Comparison of ENCODE assay signal across 1 cellular context in genomic region chr17:81909966-81910839, GRCh38.
TF ChIP-seq lines count a peak whose summit lies in the region.

No MANE protein-coding gene starts in this region.

TF ChIP-seq in HepG2, 621 proteins besides CTCF, POLR2A, EP300 and RAD21 (continued from another document and continues in another):
- TF ChIP-seq ZNF646 (CRISPR knock-in tag; IDR thresholded peaks at IDR 0.05): no peak
- TF ChIP-seq THAP8 (CRISPR knock-in tag; IDR thresholded peaks at IDR 0.05; ENCODE audit: borderline replicate concordance): no peak
- TF ChIP-seq PAX8 (CRISPR knock-in tag; IDR thresholded peaks at IDR 0.05; ENCODE audit: borderline replicate concordance): peak; percentile 61; the same call in 1 of the 2 replicates
- TF ChIP-seq, protein P1, sequence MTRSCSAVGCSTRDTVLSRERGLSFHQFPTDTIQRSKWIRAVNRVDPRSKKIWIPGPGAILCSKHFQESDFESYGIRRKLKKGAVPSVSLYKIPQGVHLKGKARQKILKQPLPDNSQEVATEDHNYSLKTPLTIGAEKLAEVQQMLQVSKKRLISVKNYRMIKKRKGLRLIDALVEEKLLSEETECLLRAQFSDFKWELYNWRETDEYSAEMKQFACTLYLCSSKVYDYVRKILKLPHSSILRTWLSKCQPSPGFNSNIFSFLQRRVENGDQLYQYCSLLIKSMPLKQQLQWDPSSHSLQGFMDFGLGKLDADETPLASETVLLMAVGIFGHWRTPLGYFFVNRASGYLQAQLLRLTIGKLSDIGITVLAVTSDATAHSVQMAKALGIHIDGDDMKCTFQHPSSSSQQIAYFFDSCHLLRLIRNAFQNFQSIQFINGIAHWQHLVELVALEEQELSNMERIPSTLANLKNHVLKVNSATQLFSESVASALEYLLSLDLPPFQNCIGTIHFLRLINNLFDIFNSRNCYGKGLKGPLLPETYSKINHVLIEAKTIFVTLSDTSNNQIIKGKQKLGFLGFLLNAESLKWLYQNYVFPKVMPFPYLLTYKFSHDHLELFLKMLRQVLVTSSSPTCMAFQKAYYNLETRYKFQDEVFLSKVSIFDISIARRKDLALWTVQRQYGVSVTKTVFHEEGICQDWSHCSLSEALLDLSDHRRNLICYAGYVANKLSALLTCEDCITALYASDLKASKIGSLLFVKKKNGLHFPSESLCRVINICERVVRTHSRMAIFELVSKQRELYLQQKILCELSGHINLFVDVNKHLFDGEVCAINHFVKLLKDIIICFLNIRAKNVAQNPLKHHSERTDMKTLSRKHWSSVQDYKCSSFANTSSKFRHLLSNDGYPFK (CRISPR knock-in tag; IDR thresholded peaks at IDR 0.05; ENCODE audit: borderline replicate concordance): peak; percentile 73
- TF ChIP-seq KDM1A (CRISPR knock-in tag; IDR thresholded peaks at IDR 0.05): no peak
- TF ChIP-seq, protein P2, sequence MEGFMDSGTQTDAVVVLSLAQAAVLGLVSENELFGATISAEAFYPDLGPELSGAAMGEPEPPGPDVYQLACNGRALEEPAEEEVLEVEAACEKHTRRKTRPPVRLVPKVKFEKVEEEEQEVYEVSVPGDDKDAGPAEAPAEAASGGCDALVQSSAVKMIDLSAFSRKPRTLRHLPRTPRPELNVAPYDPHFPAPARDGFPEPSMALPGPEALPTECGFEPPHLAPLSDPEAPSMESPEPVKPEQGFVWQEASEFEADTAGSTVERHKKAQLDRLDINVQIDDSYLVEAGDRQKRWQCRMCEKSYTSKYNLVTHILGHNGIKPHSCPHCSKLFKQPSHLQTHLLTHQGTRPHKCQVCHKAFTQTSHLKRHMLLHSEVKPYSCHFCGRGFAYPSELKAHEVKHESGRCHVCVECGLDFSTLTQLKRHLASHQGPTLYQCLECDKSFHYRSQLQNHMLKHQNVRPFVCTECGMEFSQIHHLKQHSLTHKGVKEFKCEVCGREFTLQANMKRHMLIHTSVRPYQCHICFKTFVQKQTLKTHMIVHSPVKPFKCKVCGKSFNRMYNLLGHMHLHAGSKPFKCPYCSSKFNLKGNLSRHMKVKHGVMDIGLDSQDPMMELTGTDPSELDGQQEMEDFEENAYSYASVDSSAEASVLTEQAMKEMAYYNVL (CRISPR knock-in tag; IDR thresholded peaks at IDR 0.05; ENCODE audit: borderline replicate concordance): no peak; the same call in 1 of the 2 replicates
- no peak for TF ChIP-seq ARNT (IDR thresholded peaks at IDR 0.05)
- TF ChIP-seq, protein P3, sequence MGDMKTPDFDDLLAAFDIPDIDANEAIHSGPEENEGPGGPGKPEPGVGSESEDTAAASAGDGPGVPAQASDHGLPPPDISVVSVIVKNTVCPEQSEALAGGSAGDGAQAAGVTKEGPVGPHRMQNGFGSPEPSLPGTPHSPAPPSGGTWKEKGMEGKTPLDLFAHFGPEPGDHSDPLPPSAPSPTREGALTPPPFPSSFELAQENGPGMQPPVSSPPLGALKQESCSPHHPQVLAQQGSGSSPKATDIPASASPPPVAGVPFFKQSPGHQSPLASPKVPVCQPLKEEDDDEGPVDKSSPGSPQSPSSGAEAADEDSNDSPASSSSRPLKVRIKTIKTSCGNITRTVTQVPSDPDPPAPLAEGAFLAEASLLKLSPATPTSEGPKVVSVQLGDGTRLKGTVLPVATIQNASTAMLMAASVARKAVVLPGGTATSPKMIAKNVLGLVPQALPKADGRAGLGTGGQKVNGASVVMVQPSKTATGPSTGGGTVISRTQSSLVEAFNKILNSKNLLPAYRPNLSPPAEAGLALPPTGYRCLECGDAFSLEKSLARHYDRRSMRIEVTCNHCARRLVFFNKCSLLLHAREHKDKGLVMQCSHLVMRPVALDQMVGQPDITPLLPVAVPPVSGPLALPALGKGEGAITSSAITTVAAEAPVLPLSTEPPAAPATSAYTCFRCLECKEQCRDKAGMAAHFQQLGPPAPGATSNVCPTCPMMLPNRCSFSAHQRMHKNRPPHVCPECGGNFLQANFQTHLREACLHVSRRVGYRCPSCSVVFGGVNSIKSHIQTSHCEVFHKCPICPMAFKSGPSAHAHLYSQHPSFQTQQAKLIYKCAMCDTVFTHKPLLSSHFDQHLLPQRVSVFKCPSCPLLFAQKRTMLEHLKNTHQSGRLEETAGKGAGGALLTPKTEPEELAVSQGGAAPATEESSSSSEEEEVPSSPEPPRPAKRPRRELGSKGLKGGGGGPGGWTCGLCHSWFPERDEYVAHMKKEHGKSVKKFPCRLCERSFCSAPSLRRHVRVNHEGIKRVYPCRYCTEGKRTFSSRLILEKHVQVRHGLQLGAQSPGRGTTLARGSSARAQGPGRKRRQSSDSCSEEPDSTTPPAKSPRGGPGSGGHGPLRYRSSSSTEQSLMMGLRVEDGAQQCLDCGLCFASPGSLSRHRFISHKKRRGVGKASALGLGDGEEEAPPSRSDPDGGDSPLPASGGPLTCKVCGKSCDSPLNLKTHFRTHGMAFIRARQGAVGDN (CRISPR knock-in tag; IDR thresholded peaks at IDR 0.05): peak; percentile 97
- no peak for TF ChIP-seq SMARCE1 (IDR thresholded peaks at IDR 0.05; ENCODE audit: borderline replicate concordance)
- TF ChIP-seq ZNF616 (CRISPR knock-in tag; IDR thresholded peaks at IDR 0.05; ENCODE audit: low read depth): peak; percentile 34; the same call in 1 of the 2 replicates
- peak; percentile 67; the same call in 1 of the 2 replicates for TF ChIP-seq ZNF724P (CRISPR knock-in tag; IDR thresholded peaks at IDR 0.05; ENCODE audit: borderline replicate concordance)
- TF ChIP-seq, protein P4, sequence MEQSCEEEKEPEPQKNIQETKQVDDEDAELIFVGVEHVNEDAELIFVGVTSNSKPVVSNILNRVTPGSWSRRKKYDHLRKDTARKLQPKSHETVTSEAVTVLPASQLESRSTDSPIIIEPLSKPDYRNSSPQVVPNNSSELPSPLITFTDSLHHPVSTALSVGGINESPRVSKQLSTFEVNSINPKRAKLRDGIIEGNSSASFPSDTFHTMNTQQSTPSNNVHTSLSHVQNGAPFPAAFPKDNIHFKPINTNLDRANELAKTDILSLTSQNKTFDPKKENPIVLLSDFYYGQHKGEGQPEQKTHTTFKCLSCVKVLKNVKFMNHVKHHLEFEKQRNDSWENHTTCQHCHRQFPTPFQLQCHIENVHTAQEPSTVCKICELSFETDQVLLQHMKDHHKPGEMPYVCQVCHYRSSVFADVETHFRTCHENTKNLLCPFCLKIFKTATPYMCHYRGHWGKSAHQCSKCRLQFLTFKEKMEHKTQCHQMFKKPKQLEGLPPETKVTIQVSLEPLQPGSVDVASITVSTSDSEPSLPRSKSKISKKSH (CRISPR knock-in tag; IDR thresholded peaks at IDR 0.05; ENCODE audit: borderline replicate concordance): peak; percentile 88
- 0 out of 2 replicates have a peak, but pooled peaks have one; percentile 41 for TF ChIP-seq ZNF180 (CRISPR knock-in tag; IDR thresholded peaks at IDR 0.05; ENCODE audit: borderline replicate concordance, low read depth)
- no peak for TF ChIP-seq SETDB1 (CRISPR knock-in tag; IDR thresholded peaks at IDR 0.05; ENCODE audit: borderline replicate concordance)
- TF ChIP-seq HNRNPUL1 (IDR thresholded peaks at IDR 0.05; ENCODE audit: low read depth, low read length): no peak
- TF ChIP-seq KDM3A (CRISPR knock-in tag; IDR thresholded peaks at IDR 0.05; ENCODE audit: low read depth): peak; percentile 84; the same call in 1 of the 2 replicates
- peak; percentile 88 for TF ChIP-seq ZSCAN21 (CRISPR knock-in tag; IDR thresholded peaks at IDR 0.05; ENCODE audit: borderline replicate concordance)
- no peak for TF ChIP-seq ZNF678 (CRISPR knock-in tag; IDR thresholded peaks at IDR 0.05)
- TF ChIP-seq ZNF780A (CRISPR knock-in tag; IDR thresholded peaks at IDR 0.05): 0 out of 2 replicates have a peak, but pooled peaks have one; percentile 43
- TF ChIP-seq ZSCAN29 (CRISPR knock-in tag; conservative IDR thresholded peaks at IDR 0.05): 0 out of 2 replicates have a peak, but pooled peaks have one; percentile 26
- no peak for TF ChIP-seq ZNF660 (CRISPR knock-in tag; IDR thresholded peaks at IDR 0.05; ENCODE audit: borderline replicate concordance, low read depth)
- peak; percentile 16 for TF ChIP-seq ZNF282 (IDR thresholded peaks at IDR 0.05; ENCODE audit: partially characterized antibody)
- TF ChIP-seq PHF8 (CRISPR knock-in tag; IDR thresholded peaks at IDR 0.05): peak; percentile 72
- no peak; the same call in 1 of the 2 replicates for TF ChIP-seq ZNF550 (CRISPR knock-in tag; IDR thresholded peaks at IDR 0.05; ENCODE audit: borderline replicate concordance)
- no peak; the same call in 1 of the 2 replicates for TF ChIP-seq ZHX2 (IDR thresholded peaks at IDR 0.05; ENCODE audit: low read depth)
- TF ChIP-seq ZHX2 (CRISPR knock-in tag; IDR thresholded peaks at IDR 0.05; ENCODE audit: borderline replicate concordance): no peak
- TF ChIP-seq ZNF317 (CRISPR knock-in tag; IDR thresholded peaks at IDR 0.05): peak; percentile 89
- peak; percentile 95; the same call in 1 of the 2 replicates for TF ChIP-seq ZNF891 (CRISPR knock-in tag; IDR thresholded peaks at IDR 0.05)
- no peak for TF ChIP-seq ZNF605 (CRISPR knock-in tag; IDR thresholded peaks at IDR 0.05)
- no peak for TF ChIP-seq NBN (conservative IDR thresholded peaks at IDR 0.05)
- no peak for TF ChIP-seq PTBP1 (IDR thresholded peaks at IDR 0.05; ENCODE audit: low read depth, low read length, poor library complexity, severe bottlenecking)
- peak; percentile 90 for TF ChIP-seq HOXA3 (CRISPR knock-in tag; IDR thresholded peaks at IDR 0.05)
- 0 out of 2 replicates have a peak, but pooled peaks have one; percentile 69 for TF ChIP-seq ZBTB20 (CRISPR knock-in tag; IDR thresholded peaks at IDR 0.05; ENCODE audit: borderline replicate concordance, low read depth)
